27 cellular contexts compared by ENCODE assay signal in genomic region chr10:3203198-3203597, GRCh38.
"Had no signal": no experiment of that assay in that cellular context is flagged by ENCODE, and none has a peak within 500 bp of the region (broad histone marks: within the 10 kb centered on the region; RNA-seq: fewer than 3 reads in every experiment).

No MANE protein-coding gene starts in this region.

- H3K27me3 ChIP-seq: gastrocnemius medialis, sigmoid colon, testis, uterus had no signal

- H3K4me1 ChIP-seq: gastrocnemius medialis, testis, uterus had no signal

- H3K27ac ChIP-seq: gastrocnemius medialis, sigmoid colon, testis, uterus had no signal

- H3K4me3 Mint-ChIP-seq: activated naive CD8-positive, alpha-beta T cell treated with anti-CD3 and anti-CD28 coated beads, Interleukin-2, amount 50 U/mL, for 24 hours; mesothelial cell of epicardium; naive thymus-derived CD8-positive, alpha-beta T cell had no signal

- H3K27ac Mint-ChIP-seq: activated naive CD8-positive, alpha-beta T cell treated with anti-CD3 and anti-CD28 coated beads, Interleukin-2, amount 50 U/mL, for 24 hours; progenitor cell of endocrine pancreas; T-cell had no signal

- H3K9me3 Mint-ChIP-seq: activated naive CD8-positive, alpha-beta T cell treated with anti-CD3 and anti-CD28 coated beads, Interleukin-2, amount 50 U/mL, for 24 hours; mesothelial cell of epicardium; naive thymus-derived CD8-positive, alpha-beta T cell; T-cell had no signal

- FAIRE-seq: TTC549 had no signal

- H3K36me3 Mint-ChIP-seq: mesothelial cell of epicardium; naive thymus-derived CD8-positive, alpha-beta T cell; T-cell had no signal

- ATAC-seq: activated naive CD8-positive, alpha-beta T cell treated with anti-CD3 and anti-CD28 coated beads, Interleukin-2, amount 50 U/mL, for 24 hours; gastrocnemius medialis; left ventricle myocardium superior; naive thymus-derived CD8-positive, alpha-beta T cell; T-cell had no signal

- DNase-seq: activated CD4-positive, alpha-beta T cell treated with anti-CD3 and anti-CD28 coated beads for 4 hours; activated CD8-positive, alpha-beta memory T cell treated with anti-CD3 and anti-CD28 coated beads, Interleukin-2, amount 50 U/mL, for 4 hours; activated gamma-delta T cell; activated naive CD4-positive, alpha-beta T cell treated with anti-CD3 and anti-CD28 coated beads, Interleukin-2, amount 50 U/mL, for 16 hours; activated naive CD8-positive, alpha-beta T cell treated with anti-CD3 and anti-CD28 coated beads, Interleukin-2, amount 50 U/mL, for 24 hours; central memory CD4-positive, alpha-beta T cell; dermis blood vessel endothelial cell; effector CD8-positive, alpha-beta T cell; gastrocnemius medialis; hippocampal formation; left ventricle myocardium superior; mammary epithelial cell; naive thymus-derived CD8-positive, alpha-beta T cell; retina; sigmoid colon; stimulated activated CD4-positive, alpha-beta T cell treated with anti-CD3 and anti-CD28 coated beads, Interleukin-15, amount 100 ng/mL, for 24 hours; stimulated activated CD4-positive, alpha-beta T cell treated with anti-CD3 and anti-CD28 coated beads, Interleukin-2, amount 100 ng/mL, for 48 hours; stimulated activated CD8-positive, alpha-beta memory T cell treated with anti-CD3 and anti-CD28 coated beads, Interleukin-4, amount 100 ng/mL, for 48 hours; stimulated activated naive CD4-positive, alpha-beta T cell; T-cell; testis; trophoblast cell; uterus had no signal

- H3K4me3 ChIP-seq: gastrocnemius medialis, sigmoid colon, smooth muscle cell, testis, uterus had no signal

- H3K36me3 ChIP-seq: gastrocnemius medialis, sigmoid colon, uterus had no signal

- H3K9me3 ChIP-seq: gastrocnemius medialis, sigmoid colon, testis, uterus had no signal
